ENCODE assay signal across 30 cellular contexts in the genomic region with DNA sequence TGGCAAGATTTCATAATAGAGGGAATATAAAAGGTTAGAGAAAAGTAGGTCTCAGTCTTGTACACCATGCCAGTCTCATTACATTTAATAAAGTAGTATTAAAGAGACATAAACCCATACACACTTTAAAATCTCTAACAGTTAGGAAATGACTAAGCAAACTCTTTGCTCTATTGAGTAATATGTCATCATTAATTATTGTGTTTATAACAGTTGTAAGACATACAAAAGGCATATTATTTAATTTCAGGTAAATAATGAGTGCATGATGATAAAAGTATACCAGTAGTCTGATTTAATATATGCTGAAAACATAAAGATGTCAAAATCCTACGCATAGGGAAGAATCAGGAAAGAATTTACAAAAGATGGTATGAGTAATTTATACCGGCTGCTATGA. TPM values are rescaled to one million over a fixed set of nuclear protein-coding genes. Genes with fewer than 3 reads are reported as not detected.
DNase-seq lines count a peak whose midpoint lies in the region; ATAC-seq, FAIRE-seq and TF ChIP-seq lines count a peak whose summit lies in the region.
"Had no signal": no experiment of that assay in that cellular context is flagged by ENCODE, and none has a peak within 500 bp of the region (broad histone marks: within the 10 kb centered on the region; RNA-seq: fewer than 3 reads in every experiment).

No MANE protein-coding gene starts in this region.

- H3K4me2 ChIP-seq in SK-N-SH (no peak overlapping the region), PC-3 (ENCODE audit: low read length) (no peak overlapping the region), mesenchymal stem cell (ENCODE audit: low read length, poor library complexity, severe bottlenecking) (no peak overlapping the region)
- H3K4me2 ChIP-seq: PC-9 had no signal

- no peak overlapping the region for H3K14ac ChIP-seq in mesenchymal stem cell (ENCODE audit: low read length in 2 of 2)

- H3K4me3 ChIP-seq in SK-N-SH (ENCODE audit: low read depth in 2 of 2, low read length in 1 of 2) (no peak overlapping the region), PC-3 (ENCODE audit: low read length) (no peak overlapping the region), bronchial epithelial cell (ENCODE audit: low read depth, low read length) (no peak overlapping the region), mesenchymal stem cell (ENCODE audit: insufficient read depth in 1 of 2, low read depth in 1 of 2, low read length in 2 of 2) (no peak overlapping the region), upper lobe of right lung (no peak overlapping the region)
- H3K4me3 ChIP-seq: MG63, PC-9 had no signal

- H3F3A ChIP-seq in SK-N-SH (replicated peaks; ENCODE audit: insufficient read depth) (no peaks in the 10 kb centered on the region), PC-3 (ENCODE audit: low read length, unreplicated experiment) (no peaks in the 10 kb centered on the region)

- H3K9me3 ChIP-seq in SK-N-SH, result no peaks in the 10 kb centered on the region
- no peaks in the 10 kb centered on the region for H3K9me3 ChIP-seq in PC-3 (ENCODE audit: low read length)
- no peaks in the 10 kb centered on the region for H3K9me3 ChIP-seq in mesenchymal stem cell (ENCODE audit: control insufficient read depth, low read length)
- no peaks in the 10 kb centered on the region for H3K9me3 ChIP-seq in upper lobe of right lung
- H3K9me3 ChIP-seq: Caco-2, MG63 had no signal

- no peak for FAIRE-seq in bronchial epithelial cell (lab: Jason Lieb, UNC)
- FAIRE-seq: GM12891, HTR-8/SVneo had no signal

- no peak overlapping the region for H2BK120ac ChIP-seq in mesenchymal stem cell (ENCODE audit: low read depth, low read length)

- H3K27me3 ChIP-seq in SK-N-SH (ENCODE audit: insufficient read depth), result no peaks in the 10 kb centered on the region; the same call in 1 of the 2 replicates
- H3K27me3 ChIP-seq in PC-3 (ENCODE audit: low read length), result no peaks in the 10 kb centered on the region
- no peaks in the 10 kb centered on the region for H3K27me3 ChIP-seq in bronchial epithelial cell (ENCODE audit: control insufficient read depth, insufficient read depth, low read length)
- H3K27me3 ChIP-seq in mesenchymal stem cell (ENCODE audit: control insufficient read depth in 1 of 2, insufficient read depth in 1 of 2, low read length in 2 of 2), result peaks cover 0 to 15% of the 10 kb centered on the region in 2 experiments
- H3K27me3 ChIP-seq in upper lobe of right lung, result no peaks in the 10 kb centered on the region
- H3K27me3 ChIP-seq: MG63 had no signal

- H2BK15ac ChIP-seq in mesenchymal stem cell (ENCODE audit: low read depth, poor library complexity, severe bottlenecking), result no peak overlapping the region

- H3K18ac ChIP-seq in mesenchymal stem cell (ENCODE audit: low read depth in 1 of 2, low read length in 2 of 2), result no peak overlapping the region

- DNase-seq in SK-N-SH, result no peak
- DNase-seq in PC-3, result peak; percentile 26
- DNase-seq in bronchial epithelial cell (ENCODE audit: low read depth), result peak; percentile 62
- no peak for DNase-seq in mesenchymal stem cell
- no peak for DNase-seq in left lobe of liver (ENCODE audit: low spot score)
- no peak for DNase-seq in upper lobe of right lung
- DNase-seq: Caco-2; CD4-positive, CD25-positive, alpha-beta regulatory T cell; GDM1; KBM-7; MG63; NCI-H1105 treated with DMSO at 0.1 percent for 48 hours; NCI-H146; NCI-H1930; NCI-H2107; NCI-H446; NCI-H82; NK-92 treated with Interleukin-12 subunit alpha and Interleukin-12 subunit beta, amount 100 ng/mL, for 24 hours; PC-9; SHP77 had no signal

- intact Hi-C loops in PC-3 (cut with micrococcal nuclease) (no loop called here), upper lobe of right lung (cut with DNase I) (no loop called here)

- H3K4me1 ChIP-seq in SK-N-SH (ENCODE audit: control insufficient read depth in 1 of 2, insufficient read depth in 2 of 2, low read depth in 1 of 2, low read length in 1 of 2) (no peaks in the 10 kb centered on the region), PC-3 (ENCODE audit: insufficient read depth, low read length) (peaks cover 14% of the 10 kb centered on the region; the same call in 1 of the 2 replicates), mesenchymal stem cell (ENCODE audit: control insufficient read depth, insufficient read depth, low read depth, low read length) (no peaks in the 10 kb centered on the region), upper lobe of right lung (no peaks in the 10 kb centered on the region)
- H3K4me1 ChIP-seq: Caco-2 had no signal

- WGBS in SK-N-SH (ENCODE audit: low lambda C conversion rate), result 7% methylated on average over 2 of the region's 2 CpGs
- WGBS in mesenchymal stem cell, result no CpG with 5 or more reads among the region's 2 CpGs

- TF ChIP-seq RAD21 in SK-N-SH (IDR thresholded peaks at IDR 0.05; ENCODE audit: low read length), result no peak

- H3K9me2 ChIP-seq in SK-N-SH (no peaks in the 10 kb centered on the region), PC-3 (replicated peaks; ENCODE audit: low read length) (no peaks in the 10 kb centered on the region)

- CTCF ChIA-PET in SK-N-SH (lab: Yijun Ruan, JAX), result no interaction called here
- CTCF ChIA-PET in PC-3 (lab: Charles Lee), result no interaction called here

- no peak overlapping the region for H2BK12ac ChIP-seq in mesenchymal stem cell (ENCODE audit: low read length in 2 of 2)

- no peak overlapping the region for H4K8ac ChIP-seq in mesenchymal stem cell (ENCODE audit: low read length)

- H3K4ac ChIP-seq in mesenchymal stem cell (ENCODE audit: low read depth in 1 of 2, low read length in 2 of 2), result no peak overlapping the region

- no peaks in the 10 kb centered on the region for H3K79me2 ChIP-seq in SK-N-SH (ENCODE audit: insufficient read depth)
- no peaks in the 10 kb centered on the region for H3K79me2 ChIP-seq in PC-3 (ENCODE audit: low read length)

- H3K9ac ChIP-seq in SK-N-SH (no peak overlapping the region), PC-3 (ENCODE audit: low read length) (no peak overlapping the region), mesenchymal stem cell (ENCODE audit: low read length) (peak overlapping the region; percentile 10)

- H3K79me1 ChIP-seq in mesenchymal stem cell (replicated peaks; ENCODE audit: low read length, poor library complexity, severe bottlenecking), result peaks cover 19% of the 10 kb centered on the region

- H4K20me1 ChIP-seq in SK-N-SH (ENCODE audit: insufficient read depth) (no peaks in the 10 kb centered on the region), PC-3 (ENCODE audit: low read length) (no peaks in the 10 kb centered on the region)

- no peaks in the 10 kb centered on the region for H3K36me3 ChIP-seq in SK-N-SH (replicated peaks in 1 of 2; ENCODE audit: control insufficient read depth in 1 of 2, insufficient read depth in 2 of 2, low read length in 1 of 2)
- no peaks in the 10 kb centered on the region for H3K36me3 ChIP-seq in PC-3 (ENCODE audit: low read depth, low read length)
- H3K36me3 ChIP-seq in bronchial epithelial cell (ENCODE audit: control insufficient read depth, insufficient read depth, low read length), result no peaks in the 10 kb centered on the region
- H3K36me3 ChIP-seq in mesenchymal stem cell (ENCODE audit: control insufficient read depth in 1 of 2, insufficient read depth in 2 of 2, low read depth in 1 of 2, low read length in 2 of 2), result peaks cover 0 to 15% of the 10 kb centered on the region in 2 experiments
- H3K36me3 ChIP-seq in upper lobe of right lung, result no peaks in the 10 kb centered on the region
- H3K36me3 ChIP-seq: MG63 had no signal

- H2AFZ ChIP-seq in SK-N-SH (ENCODE audit: low read depth), result no peak overlapping the region
- no peak overlapping the region for H2AFZ ChIP-seq in PC-3 (ENCODE audit: low read length)
- H2AFZ ChIP-seq in mesenchymal stem cell (ENCODE audit: low read depth, low read length), result no peak overlapping the region
- H2AFZ ChIP-seq: PC-9 had no signal

- POLR2A ChIA-PET in SK-N-SH (lab: Yijun Ruan, JAX), result no interaction called here
- POLR2A ChIA-PET in PC-3 (lab: Charles Lee; ENCODE audit: unreplicated experiment), result no interaction called here

- H3K27ac ChIP-seq in SK-N-SH (ENCODE audit: low read depth in 2 of 2, low read length in 1 of 2), result no peak overlapping the region
- no peak overlapping the region for H3K27ac ChIP-seq in PC-3 (ENCODE audit: low read length)
- H3K27ac ChIP-seq in mesenchymal stem cell (ENCODE audit: low read length, poor library complexity, severe bottlenecking), result no peak overlapping the region
- H3K27ac ChIP-seq in upper lobe of right lung, result no peak overlapping the region
- H3K27ac ChIP-seq: 22Rv1, PC-9 had no signal

- ATAC-seq in SK-N-SH treated with all-trans-retinoic acid at 6 μM for 48 hours, result no peak
- ATAC-seq in PC-3, result peak; percentile 69
- no peak for ATAC-seq in GM19035 (IDR thresholded peaks at IDR 0.05; ENCODE audit: unreplicated experiment)
- no peak for ATAC-seq in left lobe of liver
- ATAC-seq in upper lobe of right lung, result no peak

- no peak for TF ChIP-seq EP300 in SK-N-SH (IDR thresholded peaks at IDR 0.05; ENCODE audit: borderline replicate concordance in 1 of 2, low read depth in 1 of 2, low read length in 1 of 2)

- no peak overlapping the region for H4K91ac ChIP-seq in mesenchymal stem cell (ENCODE audit: low read length)

- TF ChIP-seq CTCF in SK-N-SH (IDR thresholded peaks at IDR 0.05), result no peak
- no peak for TF ChIP-seq CTCF in PC-3 (conservative IDR thresholded peaks at IDR 0.05; ENCODE audit: low read depth, low read length)
- no peak for TF ChIP-seq CTCF in bronchial epithelial cell (IDR thresholded peaks at IDR 0.05; ENCODE audit: insufficient read depth, low read length, severe bottlenecking)
- TF ChIP-seq CTCF in upper lobe of right lung (IDR thresholded peaks at IDR 0.05), result no peak

- H3K23ac ChIP-seq in mesenchymal stem cell (ENCODE audit: low read length in 2 of 2), result no peak overlapping the region

- H2BK5ac ChIP-seq in mesenchymal stem cell (ENCODE audit: low read depth, low read length, poor library complexity, severe bottlenecking), result no peak overlapping the region

- BruUV-seq in PC-3 (replicated peaks; lab: Mats Ljungman, UMichigan), result no TSS peak

- H2AK5ac ChIP-seq in mesenchymal stem cell (ENCODE audit: low read length, severe bottlenecking), result no peak overlapping the region

TF ChIP-seq in SK-N-SH, 30 proteins besides CTCF, POLR2A, EP300 and RAD21 (continues in another document):
- TF ChIP-seq RFX5 (IDR thresholded peaks at IDR 0.05; ENCODE audit: low read length), result no peak

RNA-seq across cellular contexts. Expression of gene FGG, which starts 31.0 kb away (rescaled TPM):
- polyA plus RNA-seq in SK-N-SH (2012; rRNA removed), result not detected in 2 replicates
- not detected in 2 replicates for polyA plus RNA-seq in SK-N-SH (2012; cell fraction: cytosol; rRNA removed)
- polyA plus RNA-seq in SK-N-SH (2012; cell fraction: nucleus; rRNA removed), result not detected in 2 replicates
- total RNA-seq in PC-3 (2014; rRNA removed) (not detected in 2 replicates), bronchial epithelial cell (0.26 and 0.38 TPM in 2 replicates), left lobe of liver (7,950 TPM), upper lobe of right lung (515 TPM)
- polyA plus RNA-seq in mesenchymal stem cell (2013, experiment 1 of 2), result not detected
- polyA plus RNA-seq in mesenchymal stem cell (2013, experiment 2 of 2), result not detected
- total RNA-seq: CD4-positive, CD25-positive, alpha-beta regulatory T cell; H4; LHCN-M2; PC-9; RPMI7951 had no signal
- polyA plus RNA-seq: BJ; CD4-positive, CD25-positive, alpha-beta regulatory T cell had no signal

RNA-seq across cellular contexts. Expression of gene FGA, which starts 53.0 kb away (rescaled TPM):
- polyA plus RNA-seq in SK-N-SH (2012; rRNA removed), result not detected in 2 replicates
- 0.03 TPM in 1 of 2 replicates, not detected in the other for polyA plus RNA-seq in SK-N-SH (2012; cell fraction: cytosol; rRNA removed)
- not detected in 2 replicates for polyA plus RNA-seq in SK-N-SH (2012; cell fraction: nucleus; rRNA removed)
- total RNA-seq in PC-3 (2014; rRNA removed), result not detected in 2 replicates
- total RNA-seq in bronchial epithelial cell, result not detected in 2 replicates
- not detected for polyA plus RNA-seq in mesenchymal stem cell (2013, experiment 1 of 2)
- polyA plus RNA-seq in mesenchymal stem cell (2013, experiment 2 of 2), result not detected
- total RNA-seq in left lobe of liver, result 15,070 TPM
- 39.5 TPM for total RNA-seq in upper lobe of right lung
- total RNA-seq: CD4-positive, CD25-positive, alpha-beta regulatory T cell; H4; LHCN-M2; PC-9; RPMI7951; SK-MEL-5 had no signal
- polyA plus RNA-seq: BJ; CD4-positive, CD25-positive, alpha-beta regulatory T cell had no signal

Comparison
In these comparisons a context has a peak if more than half of its experiments do, and no peak if none do; other contexts are left out.
1. DNase-seq: peak in PC-3 (single experiment) and bronchial epithelial cell (single experiment); none in SK-N-SH (single experiment), mesenchymal stem cell (single experiment), left lobe of liver (single experiment) and upper lobe of right lung (single experiment).
2. RNA of gene FGG, which starts 31.0 kb away (total RNA-seq): 7,950 TPM in left lobe of liver (single experiment) and 515 TPM in upper lobe of right lung (single experiment); 0.26 to 0.38 TPM in bronchial epithelial cell and not detected in PC-3; every median in the first group is over 100 times any median in the second.
3. RNA of gene FGA, which starts 53.0 kb away (total RNA-seq): 15,070 TPM in left lobe of liver (single experiment); 39.5 TPM in upper lobe of right lung (single experiment), not detected in PC-3 and not detected in bronchial epithelial cell; every median in the first group is over 100 times any median in the second.